In genomic region chr9:120477534-120478001, GRCh38 we compare ENCODE assay signal across 9 cellular contexts.
DNase-seq lines count a peak whose midpoint lies in the region; ATAC-seq, FAIRE-seq and TF ChIP-seq lines count a peak whose summit lies in the region.
"Had no signal": no experiment of that assay in that cellular context is flagged by ENCODE, and none has a peak within 500 bp of the region (broad histone marks: within the 10 kb centered on the region; RNA-seq: fewer than 3 reads in every experiment).

No MANE protein-coding gene starts in this region.

- no peak for TF ChIP-seq POLR2A in GM12892 (IDR thresholded peaks at IDR 0.05; ENCODE audit: low read depth, low read length)

- H3K4me3 ChIP-seq in OCI-LY7 (ENCODE audit: low read depth, low read length, poor library complexity, severe bottlenecking) (no peak overlapping the region), brain microvascular endothelial cell (ENCODE audit: low read depth, low read length) (no peak overlapping the region), skeletal muscle cell (ENCODE audit: low read depth, low read length) (no peak overlapping the region)

- no peak overlapping the region for H3K27ac ChIP-seq in OCI-LY7 (ENCODE audit: low read depth, low read length, poor library complexity, severe bottlenecking)
- H3K27ac ChIP-seq in brain microvascular endothelial cell, result no peak overlapping the region

- CTCF ChIA-PET in OCI-LY7 (lab: Charles Lee; ENCODE audit: unreplicated experiment), result no interaction called here

- H3K79me2 ChIP-seq in OCI-LY7 (ENCODE audit: insufficient read depth, low read depth, low read length), result no peaks in the 10 kb centered on the region

- H3K4me1 ChIP-seq in OCI-LY7 (ENCODE audit: insufficient read depth, low read length, poor library complexity, severe bottlenecking), result no peaks in the 10 kb centered on the region

- no peaks in the 10 kb centered on the region for H3K9me2 ChIP-seq in OCI-LY7 (ENCODE audit: insufficient read depth, low read length)

- in situ Hi-C loops in brain microvascular endothelial cell (cut with HindIII; ENCODE audit: low pct_ligation_motif_present, low sequenced_read_pairs), result no loop called here

- no peaks in the 10 kb centered on the region for H3K27me3 ChIP-seq in brain microvascular endothelial cell (replicated peaks)

- no TSS peak for BruUV-seq in OCI-LY7 (replicated peaks; lab: Mats Ljungman, UMichigan)

- POLR2A ChIA-PET in OCI-LY7 (lab: Charles Lee), result interaction anchor here (0.6 kb wide), 1 partner anchor 39 kb away, joined by 3 read pairs; no protein-coding TSS in a partner anchor

- intact Hi-C loops in OCI-LY7 (cut with micrococcal nuclease; ENCODE audit: unreplicated experiment), result no loop called here

- no peak for ATAC-seq in activated CD4-positive, CD25-positive, alpha-beta regulatory T cell treated with anti-CD3 and anti-CD28 coated beads, Interleukin-2, amount 50 U/mL, for 24 hours

- H2AFZ ChIP-seq in OCI-LY7 (ENCODE audit: low read length), result no peak overlapping the region

- H3K9me3 ChIP-seq in OCI-LY7 (ENCODE audit: low read length), result no peaks in the 10 kb centered on the region

- FAIRE-seq in GM12892 (lab: Jason Lieb, UNC), result no peak
- FAIRE-seq: islet of Langerhans had no signal

- no peak overlapping the region for H3K4me2 ChIP-seq in OCI-LY7 (ENCODE audit: low read length)

- H3K36me3 ChIP-seq in OCI-LY7 (ENCODE audit: insufficient read depth, low read length) (peaks cover 95% of the 10 kb centered on the region), brain microvascular endothelial cell (replicated peaks) (no peaks in the 10 kb centered on the region)

- no peaks in the 10 kb centered on the region for H4K20me1 ChIP-seq in OCI-LY7 (ENCODE audit: insufficient read depth, low read length)

- peak; percentile 79 for DNase-seq in AG09319 (ENCODE audit: extremely low read depth, low read depth)
- peak; percentile 13 for DNase-seq in GM12892 (ENCODE audit: insufficient read length)
- DNase-seq in HK-2 (ENCODE audit: unreplicated experiment), result peak; percentile 43
- peak; percentile 28 for DNase-seq in OCI-LY7 (ENCODE audit: low spot score)
- peak; percentile 82 for DNase-seq in brain microvascular endothelial cell
- DNase-seq in iPS DF 19.7 (ENCODE audit: low read depth, low spot score), result peak; percentile 9
- DNase-seq in skeletal muscle cell (ENCODE audit: low read depth), result peak; percentile 86

- TF ChIP-seq CTCF in AG09319 (IDR thresholded peaks at IDR 0.05; ENCODE audit: low read depth, low read length), result no peak; the same call in none of the 2 replicates
- TF ChIP-seq CTCF in OCI-LY7 (conservative IDR thresholded peaks at IDR 0.05; ENCODE audit: low read length), result peak; percentile 83
- peak; percentile 100 for TF ChIP-seq CTCF in brain microvascular endothelial cell (IDR thresholded peaks at IDR 0.05; ENCODE audit: low read depth, low read length, missing control alignments)

Comparison
In these comparisons a context has a peak if more than half of its experiments do, and no peak if none do; other contexts are left out.
1. DNase-seq: peak in every context shown above with its lines; median percentile 86 in skeletal muscle cell; 82 in brain microvascular endothelial cell; 79 in AG09319; 43 in HK-2; 28 in OCI-LY7; 13 in GM12892; 9 in iPS DF 19.7.